24 cellular contexts compared by ENCODE assay signal in the genomic region with DNA sequence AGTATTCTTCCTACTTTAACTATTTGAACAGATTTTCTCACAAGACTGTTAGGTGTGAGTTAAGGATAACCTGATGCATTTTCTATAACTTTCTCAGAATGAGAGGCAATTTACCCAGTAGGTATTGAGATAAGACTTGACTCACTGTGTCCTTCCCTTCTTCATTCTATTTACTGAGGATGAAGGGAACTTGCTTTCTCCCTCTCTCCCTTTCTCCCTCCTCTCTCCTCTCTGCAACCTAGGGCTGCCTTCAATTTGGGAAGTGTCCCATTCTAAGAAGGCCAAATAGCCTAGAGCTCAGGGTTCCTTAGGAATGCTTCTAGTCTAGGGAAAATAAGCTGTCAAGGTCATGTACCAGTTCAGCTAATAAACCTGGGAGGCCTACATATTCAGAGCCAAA. TPM values are rescaled to one million over a fixed set of nuclear protein-coding genes. Genes with fewer than 3 reads are reported as not detected.
DNase-seq lines count a peak whose midpoint lies in the region; ATAC-seq and TF ChIP-seq lines count a peak whose summit lies in the region.
"Had no signal": no experiment of that assay in that cellular context is flagged by ENCODE, and none has a peak within 500 bp of the region (broad histone marks: within the 10 kb centered on the region; RNA-seq: fewer than 3 reads in every experiment).

No MANE protein-coding gene starts in this region.

- H3K9me2 ChIP-seq in GM23338 (ENCODE audit: insufficient read depth) (no peaks in the 10 kb centered on the region), SU-DHL-6 (replicated peaks; ENCODE audit: insufficient read depth, low read length) (no peaks in the 10 kb centered on the region)

- H3K36me3 Mint-ChIP-seq in CD4-positive, CD25-positive, alpha-beta regulatory T cell, result no peaks in the 10 kb centered on the region
- no peaks in the 10 kb centered on the region for H3K36me3 Mint-ChIP-seq in GM23338 (ENCODE audit: low read depth)
- H3K36me3 Mint-ChIP-seq in natural killer cell treated with Interleukin-12 subunit alpha and Interleukin-12 subunit beta and Interleukin-15 and Interleukin-18, amount 100 ng/mL, for 72 hours, result peaks cover 5% of the 10 kb centered on the region
- H3K36me3 Mint-ChIP-seq in activated CD8-positive, alpha-beta T cell treated with anti-CD3 and anti-CD28 coated beads, Interleukin-2, amount 10 ng/mL, durations not matched to agents 7 days and 5 days (ENCODE audit: low read depth), result peaks cover 3% of the 10 kb centered on the region

- ATAC-seq in CD4-positive, CD25-positive, alpha-beta regulatory T cell (ENCODE audit: low read depth in 2 of 2), result no peak
- no peak for ATAC-seq in GM23338
- no peak for ATAC-seq in natural killer cell treated with Interleukin-12 subunit alpha and Interleukin-12 subunit beta and Interleukin-15 and Interleukin-18, amount 100 ng/mL, for 72 hours
- ATAC-seq in activated CD8-positive, alpha-beta T cell treated with anti-CD3 and anti-CD28 coated beads, Interleukin-2, amount 10 ng/mL, durations not matched to agents 7 days and 5 days, result no peak
- ATAC-seq in heart left ventricle, result no peak
- ATAC-seq: foreskin keratinocyte, right cardiac atrium had no signal

- H3K9me3 ChIP-seq in CD4-positive, CD25-positive, alpha-beta regulatory T cell (ENCODE audit: control insufficient read depth in 2 of 2, low read length in 2 of 2), result no peaks in the 10 kb centered on the region
- H3K9me3 ChIP-seq in SU-DHL-6 (ENCODE audit: insufficient read depth, low read length) (no peaks in the 10 kb centered on the region), heart left ventricle (no peaks in the 10 kb centered on the region), vagina (no peaks in the 10 kb centered on the region)
- H3K9me3 ChIP-seq: Peyer's patch, SJSA1, thoracic aorta had no signal

- H3K36me3 ChIP-seq in CD4-positive, CD25-positive, alpha-beta regulatory T cell (ENCODE audit: control insufficient read depth, insufficient read depth, low read length), result no peaks in the 10 kb centered on the region
- no peaks in the 10 kb centered on the region for H3K36me3 ChIP-seq in GM23338 (ENCODE audit: insufficient read depth)
- no peaks in the 10 kb centered on the region; the same call in 1 of the 2 replicates for H3K36me3 ChIP-seq in SU-DHL-6 (ENCODE audit: low read length)
- no peaks in the 10 kb centered on the region for H3K36me3 ChIP-seq in heart left ventricle
- H3K36me3 ChIP-seq in vagina, result no peaks in the 10 kb centered on the region
- H3K36me3 ChIP-seq: Peyer's patch, thoracic aorta had no signal

- H3K27me3 Mint-ChIP-seq in CD4-positive, CD25-positive, alpha-beta regulatory T cell, result no peaks in the 10 kb centered on the region
- no peaks in the 10 kb centered on the region for H3K27me3 Mint-ChIP-seq in GM23338 (ENCODE audit: insufficient read depth, low read depth, poor library complexity)
- no peaks in the 10 kb centered on the region for H3K27me3 Mint-ChIP-seq in natural killer cell treated with Interleukin-12 subunit alpha and Interleukin-12 subunit beta and Interleukin-15 and Interleukin-18, amount 100 ng/mL, for 72 hours
- H3K27me3 Mint-ChIP-seq in activated CD8-positive, alpha-beta T cell treated with anti-CD3 and anti-CD28 coated beads, Interleukin-2, amount 10 ng/mL, durations not matched to agents 7 days and 5 days (ENCODE audit: low read depth), result no peaks in the 10 kb centered on the region
- H3K27me3 Mint-ChIP-seq: central memory CD8-positive, alpha-beta T cell had no signal

- H4K20me1 ChIP-seq in GM23338 (replicated peaks; ENCODE audit: insufficient read depth) (no peaks in the 10 kb centered on the region), SU-DHL-6 (ENCODE audit: low read depth, low read length) (peaks cover 23% of the 10 kb centered on the region)

- no peak overlapping the region; the same call in 1 of the 2 replicates for H3K9ac ChIP-seq in SU-DHL-6 (ENCODE audit: low read length)

- H3F3A ChIP-seq in GM23338 (replicated peaks; ENCODE audit: low read depth) (no peaks in the 10 kb centered on the region), SU-DHL-6 (ENCODE audit: insufficient read depth) (peaks cover 18% of the 10 kb centered on the region; the same call in 1 of the 2 replicates)

- POLR2A ChIA-PET in activated CD8-positive, alpha-beta T cell treated with anti-CD3 and anti-CD28 coated beads, Interleukin-2, amount 10 ng/mL, durations not matched to agents 7 days and 5 days (lab: Charles Lee), result no interaction called here

- H3K27ac Mint-ChIP-seq in CD4-positive, CD25-positive, alpha-beta regulatory T cell, result peak overlapping the region in 2 of 3 donors; percentile 2 to 8
- no peak overlapping the region for H3K27ac Mint-ChIP-seq in GM23338
- no peak overlapping the region for H3K27ac Mint-ChIP-seq in natural killer cell treated with Interleukin-12 subunit alpha and Interleukin-12 subunit beta and Interleukin-15 and Interleukin-18, amount 100 ng/mL, for 72 hours
- no peak overlapping the region for H3K27ac Mint-ChIP-seq in activated CD8-positive, alpha-beta T cell treated with anti-CD3 and anti-CD28 coated beads, Interleukin-2, amount 10 ng/mL, durations not matched to agents 7 days and 5 days

- peak overlapping the region in 3 of 4 donors; percentile 10 to 68 (median 36) for H3K4me3 Mint-ChIP-seq in CD4-positive, CD25-positive, alpha-beta regulatory T cell
- H3K4me3 Mint-ChIP-seq in GM23338, result no peak overlapping the region; the same call in 2 of the 3 replicates
- peak overlapping the region; percentile 10 for H3K4me3 Mint-ChIP-seq in natural killer cell treated with Interleukin-12 subunit alpha and Interleukin-12 subunit beta and Interleukin-15 and Interleukin-18, amount 100 ng/mL, for 72 hours
- H3K4me3 Mint-ChIP-seq in activated CD8-positive, alpha-beta T cell treated with anti-CD3 and anti-CD28 coated beads, Interleukin-2, amount 10 ng/mL, durations not matched to agents 7 days and 5 days, result no peak overlapping the region
- H3K4me3 Mint-ChIP-seq: central memory CD8-positive, alpha-beta T cell had no signal

- TF ChIP-seq CTCF in GM23338 (conservative IDR thresholded peaks at IDR 0.05; ENCODE audit: low read depth in 2 of 2), result no peak
- no peak for TF ChIP-seq CTCF in SU-DHL-6 (IDR thresholded peaks at IDR 0.05; ENCODE audit: insufficient read depth, low read length, poor library complexity, severe bottlenecking)
- TF ChIP-seq CTCF in heart left ventricle (IDR thresholded peaks at IDR 0.05), result no peak
- no peak for TF ChIP-seq CTCF in vagina (IDR thresholded peaks at IDR 0.05)
- TF ChIP-seq CTCF in GM10266 (IDR thresholded peaks at IDR 0.05; ENCODE audit: control insufficient read depth, insufficient read depth, low read depth, missing control alignments), result no peak

- peaks cover 31 to 36% (median 35%) of the 10 kb centered on the region in 4 donors for H3K4me1 Mint-ChIP-seq in CD4-positive, CD25-positive, alpha-beta regulatory T cell
- peaks cover 28% of the 10 kb centered on the region for H3K4me1 Mint-ChIP-seq in GM23338
- H3K4me1 Mint-ChIP-seq in natural killer cell treated with Interleukin-12 subunit alpha and Interleukin-12 subunit beta and Interleukin-15 and Interleukin-18, amount 100 ng/mL, for 72 hours (ENCODE audit: low read depth in 2 of 2), result peaks cover 15 to 17% of the 10 kb centered on the region in 2 donors
- no peaks in the 10 kb centered on the region for H3K4me1 Mint-ChIP-seq in activated CD8-positive, alpha-beta T cell treated with anti-CD3 and anti-CD28 coated beads, Interleukin-2, amount 10 ng/mL, durations not matched to agents 7 days and 5 days (ENCODE audit: low read depth)

- DNase-seq in CD4-positive, CD25-positive, alpha-beta regulatory T cell, result no peak
- DNase-seq in GM23338 (ENCODE audit: low spot score) (no peak), heart left ventricle (no peak), vagina (ENCODE audit: extremely low spot score in 2 of 2) (no peak), GM10266 (ENCODE audit: extremely low spot score) (no peak)
- DNase-seq in natural killer cell treated with Interleukin-12 subunit alpha and Interleukin-12 subunit beta and Interleukin-15 and Interleukin-18, amount 100 ng/mL, for 72 hours (ENCODE audit: low spot score), result no peak
- DNase-seq in activated CD8-positive, alpha-beta T cell treated with anti-CD3 and anti-CD28 coated beads, Interleukin-2, amount 10 ng/mL, durations not matched to agents 7 days and 5 days, result no peak
- DNase-seq: activated CD4-positive, alpha-beta T cell treated with anti-CD3 and anti-CD28 coated beads, Interleukin-2, amount 50 U/mL, for 48 hours; anterior cingulate cortex; foreskin keratinocyte; hippocampal formation; islet precursor cell; NCI-H1930; NCI-H2227 treated with DMSO at 0.1 percent for 48 hours; NCI-H748 treated with DMSO at 0.1 percent for 48 hours; Peyer's patch; right cardiac atrium; stimulated activated CD4-positive, alpha-beta T cell treated with anti-CD3 and anti-CD28 coated beads, Interleukin-15, amount 100 ng/mL, for 24 hours had no signal

- CTCF ChIA-PET in activated CD8-positive, alpha-beta T cell treated with anti-CD3 and anti-CD28 coated beads, Interleukin-2, amount 10 ng/mL, durations not matched to agents 7 days and 5 days (lab: Charles Lee), result interaction anchor here (2.9 kb wide), 1 partner anchor 73 kb away, joined by 12 read pairs; a partner anchor contains a TSS

- H3K27me3 ChIP-seq in CD4-positive, CD25-positive, alpha-beta regulatory T cell (ENCODE audit: control insufficient read depth, insufficient read depth, low read length), result no peaks in the 10 kb centered on the region
- H3K27me3 ChIP-seq in GM23338 (ENCODE audit: insufficient read depth), result no peaks in the 10 kb centered on the region
- no peaks in the 10 kb centered on the region for H3K27me3 ChIP-seq in SU-DHL-6 (ENCODE audit: low read length)
- H3K27me3 ChIP-seq in heart left ventricle, result no peaks in the 10 kb centered on the region
- H3K27me3 ChIP-seq in vagina, result no peaks in the 10 kb centered on the region
- H3K27me3 ChIP-seq: foreskin keratinocyte, Peyer's patch, SJSA1 had no signal

- H2AFZ ChIP-seq in GM23338 (no peak overlapping the region), SU-DHL-6 (ENCODE audit: low read depth, low read length, severe bottlenecking) (no peak overlapping the region)

- H3K4me2 ChIP-seq in GM23338 (peak overlapping the region; percentile 79; the same call in 1 of the 2 replicates), SU-DHL-6 (ENCODE audit: low read depth, low read length, poor library complexity, severe bottlenecking) (peak overlapping the region; percentile 98)

- no peak overlapping the region for H3K27ac ChIP-seq in CD4-positive, CD25-positive, alpha-beta regulatory T cell (ENCODE audit: insufficient read depth, low read length, poor library complexity, severe bottlenecking)
- peak overlapping the region; percentile 70 for H3K27ac ChIP-seq in GM23338 (ENCODE audit: low read depth)
- H3K27ac ChIP-seq in SU-DHL-6 (ENCODE audit: low read depth, low read length), result no peak overlapping the region
- H3K27ac ChIP-seq in heart left ventricle, result no peak overlapping the region
- H3K27ac ChIP-seq in vagina, result no peak overlapping the region
- H3K27ac ChIP-seq: foreskin keratinocyte, HL-60, Peyer's patch, SJSA1, thoracic aorta had no signal

- peaks cover 79% of the 10 kb centered on the region for H3K79me2 ChIP-seq in GM23338 (replicated peaks; ENCODE audit: insufficient read depth)
- peaks cover 95% of the 10 kb centered on the region for H3K79me2 ChIP-seq in SU-DHL-6 (ENCODE audit: insufficient read depth, low read length)

- intact Hi-C loops in heart left ventricle (cut with DNase I), result loop anchor here in 2 of 10 donors (5.0 kb wide), 2 partner anchors 73 to 117 kb away; a partner anchor contains a TSS
- intact Hi-C loops in vagina (cut with DNase I), result no loop called here

- peaks cover 45% of the 10 kb centered on the region for H3K4me1 ChIP-seq in CD4-positive, CD25-positive, alpha-beta regulatory T cell (ENCODE audit: control insufficient read depth, insufficient read depth, low read length, poor library complexity, severe bottlenecking)
- H3K4me1 ChIP-seq in GM23338 (ENCODE audit: insufficient read depth), result peaks cover 57% of the 10 kb centered on the region
- H3K4me1 ChIP-seq in heart left ventricle, result peaks cover 0 to 46% (median 27%) of the 10 kb centered on the region in 12 donors
- H3K4me1 ChIP-seq in vagina, result peaks cover 52% of the 10 kb centered on the region

- H3K9me3 Mint-ChIP-seq in CD4-positive, CD25-positive, alpha-beta regulatory T cell, result no peaks in the 10 kb centered on the region
- no peaks in the 10 kb centered on the region for H3K9me3 Mint-ChIP-seq in GM23338
- H3K9me3 Mint-ChIP-seq in natural killer cell treated with Interleukin-12 subunit alpha and Interleukin-12 subunit beta and Interleukin-15 and Interleukin-18, amount 100 ng/mL, for 72 hours, result no peaks in the 10 kb centered on the region
- H3K9me3 Mint-ChIP-seq in activated CD8-positive, alpha-beta T cell treated with anti-CD3 and anti-CD28 coated beads, Interleukin-2, amount 10 ng/mL, durations not matched to agents 7 days and 5 days (ENCODE audit: insufficient read depth), result no peaks in the 10 kb centered on the region
- H3K9me3 Mint-ChIP-seq: central memory CD8-positive, alpha-beta T cell had no signal

- TF ChIP-seq POLR2A in heart left ventricle (IDR thresholded peaks at IDR 0.05) (no peak), vagina (IDR thresholded peaks at IDR 0.05) (no peak)

- H3K4me3 ChIP-seq in CD4-positive, CD25-positive, alpha-beta regulatory T cell (ENCODE audit: low read depth, low read length), result no peak overlapping the region
- peak overlapping the region; percentile 64 for H3K4me3 ChIP-seq in GM23338
- no peak overlapping the region for H3K4me3 ChIP-seq in SU-DHL-6 (ENCODE audit: insufficient read depth, low read length, poor library complexity, severe bottlenecking)
- H3K4me3 ChIP-seq in heart left ventricle, result no peak overlapping the region
- H3K4me3 ChIP-seq in vagina, result no peak overlapping the region
- H3K4me3 ChIP-seq: lung, Peyer's patch, SJSA1, thoracic aorta had no signal

RNA-seq across cellular contexts. Expression of a gene that starts 3.2 kb away (rescaled TPM):
- 22.8 TPM for total RNA-seq in CD4-positive, CD25-positive, alpha-beta regulatory T cell
- polyA plus RNA-seq in CD4-positive, CD25-positive, alpha-beta regulatory T cell, result 10 to 100 TPM; 54.6 to 71.7 (median 62.6) TPM
- total RNA-seq in GM23338 (2014; rRNA removed; shearing (Covaris generic)), result 65.8 and 77.1 TPM in 2 replicates
- polyA plus RNA-seq in GM23338 (2016; fragmentation: Nextera tagmentation; extraction: Ambion mirVana) (74.9 and 98.4 TPM in 2 replicates), heart left ventricle (10 to 100 TPM; 24.3 to 45.3 TPM)
- 10 to 100 TPM; 52.2 to 60.6 TPM for total RNA-seq in natural killer cell treated with Interleukin-12 subunit alpha and Interleukin-12 subunit beta and Interleukin-15 and Interleukin-18, amount 100 ng/mL, for 72 hours
- total RNA-seq in activated CD8-positive, alpha-beta T cell treated with anti-CD3 and anti-CD28 coated beads, Interleukin-2, amount 10 ng/mL, durations not matched to agents 7 days and 5 days, result 10 to 100 TPM; 44.0 to 47.1 TPM
- total RNA-seq in heart left ventricle (10 to 100 TPM; 29.8 to 51.3 (median 35.2) TPM), vagina (32.7 TPM)

Comparison
In these comparisons a context has a peak if more than half of its experiments do, and no peak if none do; other contexts are left out.
1. H3K27ac Mint-ChIP-seq: peak in CD4-positive, CD25-positive, alpha-beta regulatory T cell (2 of 3); none in GM23338 (single experiment), natural killer cell treated with Interleukin-12 subunit alpha and Interleukin-12 subunit beta and Interleukin-15 and Interleukin-18, amount 100 ng/mL, for 72 hours (0 of 2) and activated CD8-positive, alpha-beta T cell treated with anti-CD3 and anti-CD28 coated beads, Interleukin-2, amount 10 ng/mL, durations not matched to agents 7 days and 5 days (single experiment).
2. H3K4me3 Mint-ChIP-seq: peak in CD4-positive, CD25-positive, alpha-beta regulatory T cell (3 of 4) and natural killer cell treated with Interleukin-12 subunit alpha and Interleukin-12 subunit beta and Interleukin-15 and Interleukin-18, amount 100 ng/mL, for 72 hours (single experiment); none in GM23338 (single experiment) and activated CD8-positive, alpha-beta T cell treated with anti-CD3 and anti-CD28 coated beads, Interleukin-2, amount 10 ng/mL, durations not matched to agents 7 days and 5 days (single experiment).